In genomic region chr3:50605901-50606326, GRCh38 we compare ENCODE assay signal across 1 cellular context.
TF ChIP-seq lines count a peak whose summit lies in the region.

No MANE protein-coding gene starts in this region.

TF ChIP-seq in K562, 482 proteins besides CTCF, POLR2A, EP300 and RAD21 (continues in another document):
- TF ChIP-seq RBM17 (IDR thresholded peaks at IDR 0.05; ENCODE audit: borderline replicate concordance, low read depth, low read length) (no peak), ESRRB (CRISPR knock-in tag; IDR thresholded peaks at IDR 0.05; ENCODE audit: borderline replicate concordance) (0 out of 2 replicates have a peak, but pooled peaks have one; percentile 37), MLLT1 (IDR thresholded peaks at IDR 0.05) (peak; percentile 17 to 30; a peak in 2 of 4 replicates), ZNF707 (CRISPR knock-in tag; conservative IDR thresholded peaks at IDR 0.05) (no peak), REST (CRISPR knock-in tag; IDR thresholded peaks at IDR 0.05; ENCODE audit: low read depth) (peak; percentile 31; the same call in 1 of the 2 replicates), ATF6 (CRISPR knock-in tag; IDR thresholded peaks at IDR 0.05) (no peak), NFIC (IDR thresholded peaks at IDR 0.05) (no peak), CREM (IDR thresholded peaks at IDR 0.05; ENCODE audit: low read depth) (no peak), NKRF (IDR thresholded peaks at IDR 0.05; ENCODE audit: borderline replicate concordance) (peak; percentile 42; the same call in 1 of the 2 replicates), ZNF41 (CRISPR knock-in tag; conservative IDR thresholded peaks at IDR 0.05) (no peak), ZNF280A (IDR thresholded peaks at IDR 0.05; ENCODE audit: low read depth, partially characterized antibody) (no peak), CCNT2 (IDR thresholded peaks at IDR 0.05; ENCODE audit: borderline replicate concordance, extremely low read depth, insufficient read length, low read depth, low read length) (peak; percentile 27), ZNF449 (CRISPR knock-in tag; IDR thresholded peaks at IDR 0.05) (no peak), TBL1XR1 (IDR thresholded peaks at IDR 0.05; ENCODE audit: low read length in 2 of 2) (no peak), ZBED1 (IDR thresholded peaks at IDR 0.05) (no peak), VEZF1 (CRISPR knock-in tag; IDR thresholded peaks at IDR 0.05) (no peak), HDAC1 (IDR thresholded peaks at IDR 0.05) (peak in 1 of 2 experiments; percentile 54; a peak in 2 of 4 replicates), ZNF586 (CRISPR knock-in tag; conservative IDR thresholded peaks at IDR 0.05) (no peak), MNT (conservative IDR thresholded peaks at IDR 0.05) (peak; percentile 67 to 69), ZNF23 (CRISPR knock-in tag; IDR thresholded peaks at IDR 0.05) (no peak), THAP7 (CRISPR knock-in tag; IDR thresholded peaks at IDR 0.05) (no peak), NR1H2 (CRISPR knock-in tag; IDR thresholded peaks at IDR 0.05) (no peak), KDM4B (IDR thresholded peaks at IDR 0.05; ENCODE audit: borderline replicate concordance in 2 of 2, low read depth in 1 of 2) (no peak), ZNF444 (CRISPR knock-in tag; IDR thresholded peaks at IDR 0.05) (no peak), SUPT5H (IDR thresholded peaks at IDR 0.05) (no peak; the same call in 1 of the 2 replicates), E4F1 (CRISPR knock-in tag; IDR thresholded peaks at IDR 0.05; ENCODE audit: borderline replicate concordance) (peak; percentile 48; the same call in 1 of the 2 replicates), ZBTB17 (CRISPR knock-in tag; IDR thresholded peaks at IDR 0.05) (peak; percentile 46), GATA2 (CRISPR knock-in tag; IDR thresholded peaks at IDR 0.05) (no peak), HOXB6 (CRISPR knock-in tag; IDR thresholded peaks at IDR 0.05; ENCODE audit: borderline replicate concordance) (no peak), TARDBP (IDR thresholded peaks at IDR 0.05) (no peak), ZFP30 (CRISPR knock-in tag; IDR thresholded peaks at IDR 0.05; ENCODE audit: borderline replicate concordance) (no peak), ERF (CRISPR knock-in tag; IDR thresholded peaks at IDR 0.05) (peak; percentile 64; the same call in 1 of the 2 replicates), MTA3 (IDR thresholded peaks at IDR 0.05; ENCODE audit: borderline replicate concordance) (peak; percentile 49; the same call in 1 of the 2 replicates), IRF9 (tag; IDR thresholded peaks at IDR 0.05) (no peak), ZNF766 (CRISPR knock-in tag; conservative IDR thresholded peaks at IDR 0.05) (no peak), RHOXF2B (CRISPR knock-in tag; conservative IDR thresholded peaks at IDR 0.05) (peak; percentile 81; the same call in 1 of the 2 replicates), PHB (CRISPR knock-in tag; IDR thresholded peaks at IDR 0.05) (0 out of 2 replicates have a peak, but pooled peaks have one; percentile 60), RBFOX2 (IDR thresholded peaks at IDR 0.05; ENCODE audit: low read depth, low read length) (0 out of 2 replicates have a peak, but pooled peaks have one; percentile 7)
